Comparison of ENCODE assay signal across 8 cellular contexts in genomic region chr4:3009422-3009821, GRCh38. TPM values are rescaled to one million over a fixed set of nuclear protein-coding genes. Genes with fewer than 3 reads are reported as not detected.
A peak's percentile ranks its signal among the peaks of the same experiment; 100 is the strongest.
DNase-seq lines count a peak whose midpoint lies in the region; ATAC-seq and TF ChIP-seq lines count a peak whose summit lies in the region.
"Had no signal": no experiment of that assay in that cellular context is flagged by ENCODE, and none has a peak within 500 bp of the region (broad histone marks: within the 10 kb centered on the region; RNA-seq: fewer than 3 reads in every experiment).

No MANE protein-coding gene starts in this region.

- H4K20me1 ChIP-seq in Karpas-422 (ENCODE audit: insufficient read depth, low read depth, low read length), result no peaks in the 10 kb centered on the region

- ATAC-seq in body of pancreas, result peak; percentile 27
- ATAC-seq in mucosa of descending colon, result peak; percentile 25

- no peak overlapping the region for H3K4me2 ChIP-seq in Karpas-422 (ENCODE audit: low read depth, low read length, poor library complexity, severe bottlenecking)

- H3K27me3 ChIP-seq in Karpas-422 (ENCODE audit: low read length) (no peaks in the 10 kb centered on the region), body of pancreas (no peaks in the 10 kb centered on the region)

- H3K4me1 ChIP-seq in Karpas-422 (ENCODE audit: low read length), result no peaks in the 10 kb centered on the region
- H3K4me1 ChIP-seq in body of pancreas, result peaks cover 30% of the 10 kb centered on the region
- H3K4me1 ChIP-seq in mucosa of descending colon (ENCODE audit: low read depth), result no peaks in the 10 kb centered on the region

- H3K9me3 ChIP-seq in Karpas-422 (ENCODE audit: low read length), result no peaks in the 10 kb centered on the region
- H3K9me3 ChIP-seq in body of pancreas, result no peaks in the 10 kb centered on the region
- no peaks in the 10 kb centered on the region for H3K9me3 ChIP-seq in mucosa of descending colon

- H3K36me3 ChIP-seq in Karpas-422 (ENCODE audit: insufficient read depth, low read length) (no peaks in the 10 kb centered on the region), body of pancreas (replicated peaks in 1 of 2; ENCODE audit: insufficient read depth in 1 of 2, low read depth in 2 of 2) (no peaks in the 10 kb centered on the region), mucosa of descending colon (ENCODE audit: low read depth) (no peaks in the 10 kb centered on the region)

- 65 to 72% methylated on average over 7 of the region's 7 CpGs for WGBS in body of pancreas, 2 donors

- H3K9me2 ChIP-seq in Karpas-422 (replicated peaks; ENCODE audit: insufficient read depth, low read length), result no peaks in the 10 kb centered on the region

- no peak overlapping the region for H3K4me3 ChIP-seq in GM12864 (ENCODE audit: low read depth, low read length)
- no peak overlapping the region for H3K4me3 ChIP-seq in Karpas-422 (ENCODE audit: low read length)
- no peak overlapping the region for H3K4me3 ChIP-seq in body of pancreas
- no peak overlapping the region for H3K4me3 ChIP-seq in mucosa of descending colon

- TF ChIP-seq POLR2A in body of pancreas (IDR thresholded peaks at IDR 0.05), result no peak

- TF ChIP-seq CTCF in GM12864 (IDR thresholded peaks at IDR 0.05; ENCODE audit: low read depth, low read length, missing control alignments), result peak; percentile 44
- peak in 4 of 7 experiments; percentile 12 to 41 (median 27) for TF ChIP-seq CTCF in body of pancreas (IDR thresholded peaks at IDR 0.05)
- TF ChIP-seq CTCF in mucosa of descending colon (IDR thresholded peaks at IDR 0.05), result no peak

- intact Hi-C loops in body of pancreas (cut with DNase I), result no loop called here
- intact Hi-C loops in mucosa of descending colon (cut with DNase I, micrococcal nuclease), result no loop called here

- H3K27ac ChIP-seq in Karpas-422 (ENCODE audit: low read length) (no peak overlapping the region), body of pancreas (no peak overlapping the region)

- H3K79me2 ChIP-seq in Karpas-422 (ENCODE audit: low read length), result no peaks in the 10 kb centered on the region

- H2AFZ ChIP-seq in Karpas-422 (ENCODE audit: low read length), result no peak overlapping the region

- no peak overlapping the region for H3K9ac ChIP-seq in Karpas-422 (ENCODE audit: low read length)

- DNase-seq in GM12864 (ENCODE audit: low read depth), result peak; percentile 41
- peak; percentile 78 for DNase-seq in Karpas-422
- DNase-seq in body of pancreas, result peak in 3 of 4 donors; percentile 27 to 32 (median 29)
- DNase-seq in mucosa of descending colon, result no peak
- DNase-seq in effector CD4-positive, alpha-beta T cell, result no peak
- no peak for DNase-seq in AG08396 (ENCODE audit: low spot score)
- DNase-seq in H4 (ENCODE audit: low spot score), result no peak
- DNase-seq: NCI-H2029 treated with DMSO at 0.1 percent for 48 hours had no signal

RNA-seq across cellular contexts. Expression of gene GRK4, which starts 46.1 kb away (rescaled TPM):
- total RNA-seq in Karpas-422 (2014; rRNA removed; shearing (Covaris generic); ENCODE audit: low replicate concordance), result 3.0 and 3.8 TPM in 2 replicates
- total RNA-seq in body of pancreas (10 to 100 TPM in 1 of 2 donors, 1 to 10 TPM in 1; 6.5 to 14.5 TPM), mucosa of descending colon (1 to 10 TPM in 2 of 3 donors, under 1 TPM in 1; 0.87 to 8.9 (median 3.9) TPM)
- 1.6 and 3.3 TPM in 2 replicates for total RNA-seq in H4 (2014; rRNA removed; shearing (Covaris generic))

RNA-seq across cellular contexts. Expression of gene NOP14, which starts 46.2 kb away (rescaled TPM):
- total RNA-seq in Karpas-422 (2014; rRNA removed; shearing (Covaris generic); ENCODE audit: low replicate concordance), result 19.2 and 27.6 TPM in 2 replicates
- total RNA-seq in body of pancreas, result 10 to 100 TPM; 20.0 to 20.1 TPM
- 10 to 100 TPM; 18.2 to 23.8 (median 23.5) TPM for total RNA-seq in mucosa of descending colon
- 15.8 and 18.8 TPM in 2 replicates for total RNA-seq in H4 (2014; rRNA removed; shearing (Covaris generic))

Comparison
In these comparisons a context has a peak if more than half of its experiments do, and no peak if none do; other contexts are left out.
1. DNase-seq: peak in GM12864 (single experiment), Karpas-422 (single experiment) and body of pancreas (3 of 4); none in mucosa of descending colon (0 of 3), effector CD4-positive, alpha-beta T cell (single experiment), AG08396 (single experiment) and H4 (single experiment).